9 cellular contexts compared by ENCODE assay signal in genomic region chr9:124768778-124769350, GRCh38. TPM values are rescaled to one million over a fixed set of nuclear protein-coding genes. Genes with fewer than 3 reads are reported as not detected.
A peak's percentile ranks its signal among the peaks of the same experiment; 100 is the strongest.
DNase-seq lines count a peak whose midpoint lies in the region; ATAC-seq, FAIRE-seq and TF ChIP-seq lines count a peak whose summit lies in the region.
"Had no signal": no experiment of that assay in that cellular context is flagged by ENCODE, and none has a peak within 500 bp of the region (broad histone marks: within the 10 kb centered on the region; RNA-seq: fewer than 3 reads in every experiment).

No MANE protein-coding gene starts in this region.

- H3K36me3 Mint-ChIP-seq in endothelial cell (ENCODE audit: low read depth, unreplicated experiment) (no peaks in the 10 kb centered on the region), neural progenitor cell (no peaks in the 10 kb centered on the region)

- peak overlapping the region; percentile 99 for H3K4me3 Mint-ChIP-seq in endothelial cell (ENCODE audit: unreplicated experiment)
- peak overlapping the region; percentile 96 for H3K4me3 Mint-ChIP-seq in neural progenitor cell

- H3K9me3 ChIP-seq in neural progenitor cell (ENCODE audit: low read depth), result no peaks in the 10 kb centered on the region

- TF ChIP-seq POLR2A in NB4 (IDR thresholded peaks at IDR 0.05; ENCODE audit: extremely low read depth, insufficient read length) (no peak), GM12892 (IDR thresholded peaks at IDR 0.05; ENCODE audit: low read depth, low read length) (no peak)

- TF ChIP-seq CTCF in GM12865 (IDR thresholded peaks at IDR 0.05; ENCODE audit: insufficient read depth, low read depth, low read length, missing control alignments) (no peak), NB4 (IDR thresholded peaks at IDR 0.05; ENCODE audit: low read depth, low read length) (no peak), endothelial cell (IDR thresholded peaks at IDR 0.05; ENCODE audit: unreplicated experiment) (no peak), neural progenitor cell (IDR thresholded peaks at IDR 0.05) (no peak)

- peaks cover 46% of the 10 kb centered on the region for H3K4me1 ChIP-seq in neural progenitor cell

- no peak for FAIRE-seq in GM12892 (lab: Jason Lieb, UNC)
- FAIRE-seq: bronchial epithelial cell, islet of Langerhans had no signal

- peaks cover 12% of the 10 kb centered on the region for H3K27me3 Mint-ChIP-seq in endothelial cell (ENCODE audit: unreplicated experiment)
- H3K27me3 Mint-ChIP-seq in neural progenitor cell (ENCODE audit: insufficient read depth, low read depth), result peaks cover 5% of the 10 kb centered on the region

- H3K27ac ChIP-seq in neural progenitor cell, result no peak overlapping the region

- H3K9ac ChIP-seq in neural progenitor cell, result peak overlapping the region; percentile 77

- peaks cover 72% of the 10 kb centered on the region for H3K79me2 ChIP-seq in neural progenitor cell (ENCODE audit: low read depth)

- H3K36me3 ChIP-seq in neural progenitor cell, result no peaks in the 10 kb centered on the region

- no peak overlapping the region for H2AFZ ChIP-seq in neural progenitor cell (replicated peaks)

- peaks cover 47% of the 10 kb centered on the region for H4K20me1 ChIP-seq in neural progenitor cell (ENCODE audit: low read depth)

- H3K9me3 Mint-ChIP-seq in endothelial cell (ENCODE audit: unreplicated experiment) (no peaks in the 10 kb centered on the region), neural progenitor cell (no peaks in the 10 kb centered on the region)

- H3K27ac Mint-ChIP-seq in endothelial cell (ENCODE audit: unreplicated experiment), result peak overlapping the region; percentile 49
- H3K27ac Mint-ChIP-seq in neural progenitor cell, result peak overlapping the region; percentile 86

- H3K4me1 Mint-ChIP-seq in endothelial cell (ENCODE audit: unreplicated experiment) (peaks cover 43% of the 10 kb centered on the region), neural progenitor cell (peaks cover 56% of the 10 kb centered on the region)

- no peak for ATAC-seq in HG03135 (IDR thresholded peaks at IDR 0.05; ENCODE audit: unreplicated experiment)

- DNase-seq in GM12865 (ENCODE audit: low read depth) (no peak), NB4 (ENCODE audit: low read depth) (no peak), endothelial cell (ENCODE audit: low spot score) (no peak), neural progenitor cell (ENCODE audit: low spot score) (no peak), GM12892 (ENCODE audit: insufficient read length) (no peak), UCSD-AML1 (lab: John Stamatoyannopoulos, UW; ENCODE audit: unreplicated experiment) (no peak)

- H3K4me2 ChIP-seq in neural progenitor cell, result peak overlapping the region; percentile 95

- H3K4me3 ChIP-seq in GM12865 (ENCODE audit: low read depth, low read length), result peak overlapping the region; percentile 91
- H3K4me3 ChIP-seq in NB4 (ENCODE audit: low read depth, low read length), result peak overlapping the region; percentile 74
- H3K4me3 ChIP-seq in neural progenitor cell, result peak overlapping the region; percentile 94

- H3K27me3 ChIP-seq in neural progenitor cell, result no peaks in the 10 kb centered on the region

- H3F3A ChIP-seq in neural progenitor cell (ENCODE audit: low read depth), result peaks cover 66% of the 10 kb centered on the region

RNA-seq across cellular contexts. Expression of gene NR6A1, which starts 2.2 kb away (rescaled TPM):
- 63.8 TPM for total RNA-seq in endothelial cell (ENCODE audit: unreplicated experiment)
- total RNA-seq in neural progenitor cell (ENCODE audit: low replicate concordance), result 302 and 313 TPM in 2 replicates
- polyA plus RNA-seq in GM12892 (2012; ENCODE audit: missing spikeins), result 4.1 TPM

RNA-seq across cellular contexts. Expression of gene OLFML2A, which starts 8.1 kb away (rescaled TPM):
- total RNA-seq in endothelial cell (ENCODE audit: unreplicated experiment), result 18.2 TPM
- total RNA-seq in neural progenitor cell (ENCODE audit: low replicate concordance), result 3.1 and 9.0 TPM in 2 replicates
- 1.6 TPM for polyA plus RNA-seq in GM12892 (2012; ENCODE audit: missing spikeins)
